8 cellular contexts compared by ENCODE assay signal in genomic region chr4:157992038-157992706, GRCh38.
A peak's percentile ranks its signal among the peaks of the same experiment; 100 is the strongest.
DNase-seq lines count a peak whose midpoint lies in the region; ATAC-seq and TF ChIP-seq lines count a peak whose summit lies in the region.

No MANE protein-coding gene starts in this region.

- H3K4me3 ChIP-seq in adrenal gland (peak overlapping the region in 2 of 4 donors; percentile 16 to 46), rectal smooth muscle tissue (ENCODE audit: low read length) (peak overlapping the region; percentile 39)

- H3K36me3 Mint-ChIP-seq in activated CD4-positive, alpha-beta T cell treated with anti-CD3 and anti-CD28 coated beads, Interleukin-2, amount 10 ng/mL, durations not matched to agents 24 days and 14 days (ENCODE audit: low read depth): no peaks in the 10 kb centered on the region

- H3K27me3 ChIP-seq in adrenal gland (no peaks in the 10 kb centered on the region), rectal smooth muscle tissue (ENCODE audit: control insufficient read depth, insufficient read depth, low read length) (no peaks in the 10 kb centered on the region)

- peak overlapping the region; percentile 19 to 86 (median 75) for H3K27ac ChIP-seq in adrenal gland
- H3K27ac ChIP-seq in rectal smooth muscle tissue (ENCODE audit: low read depth, low read length): peak overlapping the region; percentile 52

- WGBS in adrenal gland, 4 donors: 1 to 6% (median 2%) methylated on average over 6 of the region's 6 CpGs

- H3K4me1 ChIP-seq in adrenal gland (replicated peaks in 1 of 2) (peaks cover 30 to 45% of the 10 kb centered on the region in 2 donors), rectal smooth muscle tissue (ENCODE audit: control insufficient read depth, insufficient read depth, low read length) (no peaks in the 10 kb centered on the region)

- no peaks in the 10 kb centered on the region for H3K9me3 Mint-ChIP-seq in activated CD4-positive, alpha-beta T cell treated with anti-CD3 and anti-CD28 coated beads, Interleukin-2, amount 10 ng/mL, durations not matched to agents 24 days and 14 days

- intact Hi-C loops in activated CD4-positive, alpha-beta T cell treated with anti-CD3 and anti-CD28 coated beads, Interleukin-2, amount 10 ng/mL, durations not matched to agents 24 days and 14 days (cut with micrococcal nuclease): loop anchor here (1.0 to 2.0 kb wide), 2 partner anchors 180 to 263 kb away; no protein-coding TSS in a partner anchor
- intact Hi-C loops in adrenal gland (cut with DNase I) (loop anchor here (5.0 kb wide), 1 partner anchor 180 kb away; the partner anchor contains the start of gene GASK1B (in 2 of the 2)), left cardiac atrium (cut with DNase I) (loop anchor here (2.0 to 10.0 kb wide), 4 partner anchors 179 to 633 kb away; partner anchors contain the start of gene GASK1B (in 1 of the 2))

- peak; percentile 65 to 91 (median 82) for TF ChIP-seq CTCF in adrenal gland (IDR thresholded peaks at IDR 0.05)

- no peaks in the 10 kb centered on the region for H3K9me3 ChIP-seq in adrenal gland (replicated peaks in 1 of 3)

- H3K4me3 Mint-ChIP-seq in activated CD4-positive, alpha-beta T cell treated with anti-CD3 and anti-CD28 coated beads, Interleukin-2, amount 10 ng/mL, durations not matched to agents 24 days and 14 days: no peak overlapping the region

- TF ChIP-seq POLR2A in adrenal gland (IDR thresholded peaks at IDR 0.05): no peak

- H3K36me3 ChIP-seq in adrenal gland (replicated peaks in 1 of 2) (no peaks in the 10 kb centered on the region), rectal smooth muscle tissue (ENCODE audit: control insufficient read depth, insufficient read depth, low read length) (no peaks in the 10 kb centered on the region)

- H3K9ac ChIP-seq in rectal smooth muscle tissue (ENCODE audit: low read length): no peak overlapping the region

- peak; percentile 41 for ATAC-seq in HG02610 (IDR thresholded peaks at IDR 0.05; ENCODE audit: unreplicated experiment)
- ATAC-seq in left cardiac atrium: peak; percentile 81 to 82

- no peaks in the 10 kb centered on the region for H3K4me1 Mint-ChIP-seq in activated CD4-positive, alpha-beta T cell treated with anti-CD3 and anti-CD28 coated beads, Interleukin-2, amount 10 ng/mL, durations not matched to agents 24 days and 14 days

- no peaks in the 10 kb centered on the region for H3K27me3 Mint-ChIP-seq in activated CD4-positive, alpha-beta T cell treated with anti-CD3 and anti-CD28 coated beads, Interleukin-2, amount 10 ng/mL, durations not matched to agents 24 days and 14 days

- DNase-seq in activated CD4-positive, alpha-beta T cell treated with anti-CD3 and anti-CD28 coated beads, Interleukin-2, amount 10 ng/mL, durations not matched to agents 24 days and 14 days: peak; percentile 70
- no peak for DNase-seq in activated CD4-positive, alpha-beta T cell treated with anti-CD3 and anti-CD28 coated beads, Interleukin-2, amount 50 U/mL, for 4 hours
- peak; percentile 57 for DNase-seq in NCI-H345 (lab: John Stamatoyannopoulos, UW)
- DNase-seq in adrenal gland: peak in 5 of 7 donors; percentile 53 to 76 (median 70)
- DNase-seq in left cardiac atrium: no peak
- DNase-seq in cerebellar nuclear complex (lab: John Stamatoyannopoulos, UW): no peak

- H3K27ac Mint-ChIP-seq in activated CD4-positive, alpha-beta T cell treated with anti-CD3 and anti-CD28 coated beads, Interleukin-2, amount 10 ng/mL, durations not matched to agents 24 days and 14 days: no peak overlapping the region

Comparison
In these comparisons a context has a peak if more than half of its experiments do, and no peak if none do; other contexts are left out.
1. DNase-seq: peak in activated CD4-positive, alpha-beta T cell treated with anti-CD3 and anti-CD28 coated beads, Interleukin-2, amount 10 ng/mL, durations not matched to agents 24 days and 14 days (single experiment), NCI-H345 (single experiment) and adrenal gland (5 of 7); none in activated CD4-positive, alpha-beta T cell treated with anti-CD3 and anti-CD28 coated beads, Interleukin-2, amount 50 U/mL, for 4 hours (0 of 2), left cardiac atrium (single experiment) and cerebellar nuclear complex (0 of 2).